ENCODE assay signal across 14 cellular contexts in the genomic region with DNA sequence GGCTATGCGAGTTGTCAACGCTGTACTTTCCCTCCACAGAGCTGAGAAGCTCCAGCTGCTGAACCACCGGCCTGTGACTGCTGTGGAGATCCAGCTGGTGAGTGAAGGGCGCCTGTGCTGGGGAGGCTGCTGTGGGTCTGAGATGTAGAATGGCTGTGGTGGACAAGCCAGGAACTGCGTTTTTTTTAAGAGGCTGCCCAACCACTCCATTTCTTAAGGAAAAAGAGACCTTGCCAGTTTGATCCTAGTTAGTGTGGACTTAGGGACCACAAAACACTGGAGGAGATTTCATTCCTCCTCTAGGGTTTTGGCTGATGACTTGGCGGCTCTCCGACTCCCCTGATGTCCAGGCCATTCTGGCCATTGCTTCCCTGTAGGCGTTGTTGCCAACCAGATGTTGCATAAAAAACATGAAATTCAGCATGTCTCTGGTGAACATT. TPM values are rescaled to one million over a fixed set of nuclear protein-coding genes. Genes with fewer than 3 reads are reported as not detected.
A peak's percentile ranks its signal among the peaks of the same experiment; 100 is the strongest.
DNase-seq lines count a peak whose midpoint lies in the region; ATAC-seq and TF ChIP-seq lines count a peak whose summit lies in the region.
"Had no signal": no experiment of that assay in that cellular context is flagged by ENCODE, and none has a peak within 500 bp of the region (broad histone marks: within the 10 kb centered on the region; RNA-seq: fewer than 3 reads in every experiment).

No MANE protein-coding gene starts in this region.

- no peaks in the 10 kb centered on the region for H3K4me1 ChIP-seq in endodermal cell (ENCODE audit: control insufficient read depth, insufficient read depth, low read length)
- peaks cover 9 to 51% of the 10 kb centered on the region in 2 donors for H3K4me1 ChIP-seq in left lung
- peaks cover 0 to 41% (median 8%) of the 10 kb centered on the region in 4 donors for H3K4me1 ChIP-seq in transverse colon

- H3K9me3 ChIP-seq in endodermal cell (ENCODE audit: control insufficient read depth, low read length), result no peaks in the 10 kb centered on the region
- H3K9me3 ChIP-seq in left lung, result no peaks in the 10 kb centered on the region
- H3K9me3 ChIP-seq in transverse colon, result no peaks in the 10 kb centered on the region
- H3K9me3 ChIP-seq: HAP-1 had no signal

- in situ Hi-C loops in transverse colon (cut with MboI; ENCODE audit: low pct_ligation_motif_present in 1 of 4, low pct_unique_long_range_greater_than_20kb in 1 of 4, low sequenced_read_pairs in 3 of 4), result no loop called here

- TF ChIP-seq CTCF in endodermal cell (conservative IDR thresholded peaks at IDR 0.05) (peak; percentile 23), left lung (IDR thresholded peaks at IDR 0.05) (no peak), transverse colon (IDR thresholded peaks at IDR 0.05) (no peak)

- peak; percentile 53 for ATAC-seq in left lung
- ATAC-seq in activated CD4-positive, CD25-positive, alpha-beta regulatory T cell treated with anti-CD3 and anti-CD28 coated beads, Interleukin-2, amount 50 U/mL, for 24 hours, result no peak
- ATAC-seq: activated CD8-positive, alpha-beta T cell treated with anti-CD3 and anti-CD28 coated beads for 36 hours; naive thymus-derived CD4-positive, alpha-beta T cell had no signal

- H3K4me3 Mint-ChIP-seq in endodermal cell, result no peak overlapping the region
- H3K4me3 Mint-ChIP-seq: activated CD8-positive, alpha-beta T cell treated with anti-CD3 and anti-CD28 coated beads for 36 hours; activated naive CD4-positive, alpha-beta T cell treated with anti-CD3 and anti-CD28 coated beads, Interleukin-2, amount 50 U/mL, for 24 hours; naive thymus-derived CD4-positive, alpha-beta T cell had no signal

- H3K9ac ChIP-seq in endodermal cell (ENCODE audit: extremely low read depth, low read length, poor library complexity, severe bottlenecking), result no peak overlapping the region

- H3K36me3 ChIP-seq in endodermal cell (ENCODE audit: control insufficient read depth, insufficient read depth, low read length), result peaks cover 73% of the 10 kb centered on the region
- H3K36me3 ChIP-seq in left lung, result peaks cover 0 to 83% of the 10 kb centered on the region in 2 donors
- peaks cover 0 to 37% (median 8%) of the 10 kb centered on the region in 4 donors for H3K36me3 ChIP-seq in transverse colon

- 94 to 96% methylated on average over 6 to 8 of the region's 8 CpGs for WGBS in endodermal cell (ENCODE audit: insufficient coverage in 1 of 2, insufficient read length in 1 of 2), 2 experiments
- WGBS in transverse colon (ENCODE audit: low coverage in 1 of 2), 2 donors, result 69% methylated on average over 8 of the region's 8 CpGs; no CpG with 5 or more reads in 1 of the 2 donors

- H3K4me1 Mint-ChIP-seq in endodermal cell, result peaks cover 9% of the 10 kb centered on the region

- no peak overlapping the region for H3K4me3 ChIP-seq in endodermal cell (ENCODE audit: low read length)
- H3K4me3 ChIP-seq in left lung, result no peak overlapping the region
- no peak overlapping the region for H3K4me3 ChIP-seq in transverse colon
- H3K4me3 ChIP-seq: HAP-1 had no signal

- intact Hi-C loops in left lung (cut with DNase I) (no loop called here), transverse colon (cut with DNase I; ENCODE audit: low total_unique reads) (no loop called here)

- no peaks in the 10 kb centered on the region for H3K27me3 Mint-ChIP-seq in endodermal cell (ENCODE audit: insufficient read depth)
- H3K27me3 Mint-ChIP-seq: activated CD8-positive, alpha-beta T cell treated with anti-CD3 and anti-CD28 coated beads for 36 hours; activated naive CD4-positive, alpha-beta T cell treated with anti-CD3 and anti-CD28 coated beads, Interleukin-2, amount 50 U/mL, for 24 hours; naive thymus-derived CD4-positive, alpha-beta T cell had no signal

- TF ChIP-seq EP300 in transverse colon (IDR thresholded peaks at IDR 0.05; ENCODE audit: low read depth), result no peak

- H3K27ac Mint-ChIP-seq in endodermal cell, result no peak overlapping the region
- H3K27ac Mint-ChIP-seq: activated CD8-positive, alpha-beta T cell treated with anti-CD3 and anti-CD28 coated beads for 36 hours; activated naive CD4-positive, alpha-beta T cell treated with anti-CD3 and anti-CD28 coated beads, Interleukin-2, amount 50 U/mL, for 24 hours had no signal

- TF ChIP-seq POLR2A in transverse colon (IDR thresholded peaks at IDR 0.05), result no peak

- DNase-seq in NCI-H1694 (lab: John Stamatoyannopoulos, UW), result peak; percentile 44
- no peak for DNase-seq in endodermal cell
- peak in 1 of 2 donors; percentile 53 for DNase-seq in left lung
- peak; percentile 35 for DNase-seq in transverse colon
- DNase-seq in NCI-H1930 (lab: John Stamatoyannopoulos, UW), result no peak
- DNase-seq in NCI-H526 treated with DMSO at 0.1 percent for 48 hours (lab: John Stamatoyannopoulos, UW), result no peak
- DNase-seq: activated CD8-positive, alpha-beta T cell treated with anti-CD3 and anti-CD28 coated beads for 36 hours; Calu3; effector memory CD4-positive, alpha-beta T cell; naive thymus-derived CD4-positive, alpha-beta T cell; NCI-H187 treated with DMSO at 0.1 percent for 48 hours had no signal

- H3K27ac ChIP-seq in endodermal cell (ENCODE audit: low read depth, low read length) (no peak overlapping the region), left lung (peak overlapping the region in 1 of 2 donors; percentile 34), transverse colon (peak overlapping the region; percentile 52 to 65 (median 56))

- H3K27me3 ChIP-seq in endodermal cell (ENCODE audit: control insufficient read depth, insufficient read depth, low read length, poor library complexity, severe bottlenecking) (no peaks in the 10 kb centered on the region), left lung (no peaks in the 10 kb centered on the region), transverse colon (no peaks in the 10 kb centered on the region)

- no peaks in the 10 kb centered on the region for H3K9me3 Mint-ChIP-seq in endodermal cell
- H3K9me3 Mint-ChIP-seq: activated CD8-positive, alpha-beta T cell treated with anti-CD3 and anti-CD28 coated beads for 36 hours; activated naive CD4-positive, alpha-beta T cell treated with anti-CD3 and anti-CD28 coated beads, Interleukin-2, amount 50 U/mL, for 24 hours; naive thymus-derived CD4-positive, alpha-beta T cell had no signal

- H3K36me3 Mint-ChIP-seq in endodermal cell (ENCODE audit: low read depth), result peaks cover 70% of the 10 kb centered on the region

RNA-seq across cellular contexts. Expression of gene CRCP, which starts 30.8 kb away (rescaled TPM):
- 10 to 100 TPM; 25.9 to 27.8 TPM for total RNA-seq in endodermal cell
- 22.7 TPM for polyA plus RNA-seq in endodermal cell (2013, experiment 1 of 2)
- 18.5 TPM for polyA plus RNA-seq in endodermal cell (2013, experiment 2 of 2)
- total RNA-seq in left lung, result 10 to 100 TPM; 27.1 to 29.4 TPM
- 10 to 100 TPM; 20.6 to 48.6 (median 44.1) TPM for total RNA-seq in transverse colon

RNA-seq across cellular contexts. Expression of gene TPST1, which starts 59.7 kb away (rescaled TPM):
- total RNA-seq in endodermal cell (10 to 100 TPM; 38.3 to 43.8 TPM), left lung (10 to 100 TPM; 30.5 to 45.6 TPM), transverse colon (10 to 100 TPM in 2 of 4 donors, 1 to 10 TPM in 2; 1.5 to 28.3 (median 9.7) TPM)
- polyA plus RNA-seq in endodermal cell (2013, experiment 1 of 2), result 22.9 TPM
- polyA plus RNA-seq in endodermal cell (2013, experiment 2 of 2), result 24.4 TPM

Comparison
In these comparisons a context has a peak if more than half of its experiments do, and no peak if none do; other contexts are left out.
1. DNase-seq: peak in NCI-H1694 (single experiment) and transverse colon (single experiment); none in endodermal cell (single experiment), NCI-H1930 (0 of 2) and NCI-H526 treated with DMSO at 0.1 percent for 48 hours (single experiment).